In the genomic region with DNA sequence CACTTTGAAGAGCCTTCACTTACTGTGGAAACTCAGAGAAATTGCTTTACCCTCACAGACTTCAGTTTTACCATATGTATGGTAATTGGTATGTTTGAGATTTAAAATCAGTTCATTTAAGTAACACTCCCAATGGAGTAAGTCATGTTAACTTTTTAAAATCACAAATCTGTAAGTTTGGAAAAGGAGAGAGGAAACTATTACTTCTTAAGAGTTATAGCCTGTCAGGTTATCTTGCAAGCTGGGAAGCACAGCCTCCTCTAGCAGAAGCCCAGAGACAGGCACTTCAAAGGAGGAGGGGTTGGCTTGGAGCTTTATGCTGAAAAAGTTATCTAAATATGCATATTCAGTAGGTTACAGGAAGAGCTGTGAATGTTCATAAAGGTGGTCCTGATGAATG, we compare ENCODE assay signal across 1 cellular context.
TF ChIP-seq lines count a peak whose summit lies in the region.

No MANE protein-coding gene starts in this region.

TF ChIP-seq in SK-N-SH, 30 proteins besides CTCF, POLR2A, EP300 and RAD21 (continued from another document):
- TF ChIP-seq, protein P1, sequence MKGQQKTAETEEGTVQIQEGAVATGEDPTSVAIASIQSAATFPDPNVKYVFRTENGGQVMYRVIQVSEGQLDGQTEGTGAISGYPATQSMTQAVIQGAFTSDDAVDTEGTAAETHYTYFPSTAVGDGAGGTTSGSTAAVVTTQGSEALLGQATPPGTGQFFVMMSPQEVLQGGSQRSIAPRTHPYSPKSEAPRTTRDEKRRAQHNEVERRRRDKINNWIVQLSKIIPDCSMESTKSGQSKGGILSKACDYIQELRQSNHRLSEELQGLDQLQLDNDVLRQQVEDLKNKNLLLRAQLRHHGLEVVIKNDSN (IDR thresholded peaks at IDR 0.05; ENCODE audit: borderline replicate concordance, low read depth) = no peak
TF ChIP-seq in SK-N-SH: peak in this region for 0.
